In the genomic region with DNA sequence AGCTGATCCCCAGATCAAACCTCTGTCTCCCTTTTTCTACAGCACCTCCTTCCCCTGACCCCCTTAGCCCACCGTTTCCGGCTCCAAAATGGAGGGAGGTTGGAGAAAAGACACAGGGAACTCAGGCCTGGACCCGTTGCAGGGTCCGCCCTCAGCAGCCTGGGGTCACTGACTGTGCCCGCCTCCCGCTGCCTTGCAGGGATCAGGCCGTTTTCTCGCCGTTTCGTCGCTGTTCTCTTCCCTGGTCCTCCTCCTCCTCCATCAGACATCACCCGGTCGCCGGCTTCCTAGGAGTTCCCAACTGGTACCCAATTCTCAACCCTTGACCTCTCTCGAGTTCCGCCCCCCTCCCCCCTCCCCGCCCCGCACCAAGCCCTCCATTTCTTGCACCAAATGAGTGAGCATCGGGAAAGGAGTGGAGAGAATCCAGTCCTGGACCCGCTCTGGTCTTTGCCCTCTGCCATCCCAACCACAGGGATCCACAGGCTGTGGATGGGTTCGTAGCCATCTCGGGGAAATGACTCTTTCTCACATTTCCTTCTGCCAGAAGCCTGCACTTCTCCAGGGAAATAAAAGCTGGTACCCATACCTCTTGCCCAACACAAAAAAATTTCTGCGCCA, we compare ENCODE assay signal across 1 cellular context.
TF ChIP-seq lines count a peak whose summit lies in the region.

No MANE protein-coding gene starts in this region.

TF ChIP-seq in endothelial cell of umbilical vein, 7 proteins besides CTCF, POLR2A, EP300 and RAD21:
- no peak for TF ChIP-seq FOS (IDR thresholded peaks at IDR 0.05; ENCODE audit: borderline replicate concordance, insufficient read depth, low read length)
- TF ChIP-seq EZH2 (IDR thresholded peaks at IDR 0.05; ENCODE audit: borderline replicate concordance, low read depth, low read length, severe bottlenecking) = peak; percentile 58
